10 cellular contexts compared by ENCODE assay signal in genomic region chr16:2535644-2536021, GRCh38. TPM values are rescaled to one million over a fixed set of nuclear protein-coding genes. Genes with fewer than 3 reads are reported as not detected.
DNase-seq lines count a peak whose midpoint lies in the region; ATAC-seq and TF ChIP-seq lines count a peak whose summit lies in the region.
"Had no signal": no experiment of that assay in that cellular context is flagged by ENCODE, and none has a peak within 500 bp of the region (broad histone marks: within the 10 kb centered on the region; RNA-seq: fewer than 3 reads in every experiment).

No MANE protein-coding gene starts in this region.

- no peaks in the 10 kb centered on the region for H3K27me3 ChIP-seq in CD8-positive, alpha-beta memory T cell (ENCODE audit: insufficient read depth, low read length, poor library complexity, severe bottlenecking)
- no peaks in the 10 kb centered on the region for H3K27me3 ChIP-seq in NT2/D1 (ENCODE audit: insufficient read depth, insufficient read length)
- no peaks in the 10 kb centered on the region for H3K27me3 ChIP-seq in skeletal muscle satellite cell (ENCODE audit: control insufficient read depth, insufficient read depth, low read length)

- POLR2A ChIA-PET in CD8-positive, alpha-beta memory T cell (lab: Charles Lee) = no interaction called here

- no peak for ATAC-seq in GM18907 (IDR thresholded peaks at IDR 0.05; ENCODE audit: unreplicated experiment)
- ATAC-seq in GM21529 (IDR thresholded peaks at IDR 0.05; ENCODE audit: unreplicated experiment) = no peak

- peaks cover 27% of the 10 kb centered on the region for H3K4me1 ChIP-seq in CD8-positive, alpha-beta memory T cell (ENCODE audit: insufficient read depth, low read length)
- H3K4me1 ChIP-seq in NT2/D1 (ENCODE audit: insufficient read depth, insufficient read length) = peaks cover 22% of the 10 kb centered on the region
- H3K4me1 ChIP-seq in skeletal muscle satellite cell (ENCODE audit: control insufficient read depth, insufficient read depth, low read length) = peaks cover 52% of the 10 kb centered on the region

- H3K27me3 Mint-ChIP-seq in CD8-positive, alpha-beta memory T cell = peaks cover 0 to 2% of the 10 kb centered on the region in 2 donors

- peak in 1 of 5 donors; percentile 15 for DNase-seq in CD8-positive, alpha-beta memory T cell
- DNase-seq in NT2/D1 (ENCODE audit: low read depth, low spot score) (no peak), fibroblast of the aortic adventitia (ENCODE audit: low read depth) (peak; percentile 94), T-helper 9 cell (no peak)
- DNase-seq in stimulated activated CD4-positive, alpha-beta T cell treated with anti-CD3 and anti-CD28 coated beads, Interleukin-15, amount 100 ng/mL, for 24 hours = no peak
- DNase-seq: GOT3 had no signal

- H3K27ac ChIP-seq in CD8-positive, alpha-beta memory T cell (ENCODE audit: low read depth, low read length) = no peak overlapping the region

- H3K27ac Mint-ChIP-seq in CD8-positive, alpha-beta memory T cell = peak overlapping the region in 3 of 8 donors; percentile 23 to 99 (median 43)

- H3K36me3 ChIP-seq in CD8-positive, alpha-beta memory T cell (ENCODE audit: insufficient read depth, low read length) = no peaks in the 10 kb centered on the region
- H3K36me3 ChIP-seq in NT2/D1 (ENCODE audit: insufficient read depth, insufficient read length, low read length) (peaks cover 13% of the 10 kb centered on the region), skeletal muscle satellite cell (ENCODE audit: insufficient read depth, low read length) (peaks cover 4% of the 10 kb centered on the region)

- CTCF ChIA-PET in CD8-positive, alpha-beta memory T cell (lab: Charles Lee) = no interaction called here

- H3K4me3 Mint-ChIP-seq in CD8-positive, alpha-beta memory T cell = peak overlapping the region in 5 of 7 donors; percentile 37 to 95 (median 73)

- no peak overlapping the region for H3K4me2 ChIP-seq in skeletal muscle satellite cell (ENCODE audit: low read length)

- H3K9ac ChIP-seq in NT2/D1 (ENCODE audit: insufficient read length, low read depth) = peak overlapping the region; percentile 23
- H3K9ac ChIP-seq in skeletal muscle satellite cell (ENCODE audit: low read depth, low read length) = peak overlapping the region; percentile 31

- peaks cover 0 to 7% (median 0%) of the 10 kb centered on the region in 5 donors for H3K9me3 Mint-ChIP-seq in CD8-positive, alpha-beta memory T cell

- H3K4me1 Mint-ChIP-seq in CD8-positive, alpha-beta memory T cell = peaks cover 36 to 49% (median 41%) of the 10 kb centered on the region in 3 donors

- H3K9me3 ChIP-seq in CD8-positive, alpha-beta memory T cell (ENCODE audit: low read length) = no peaks in the 10 kb centered on the region
- H3K9me3 ChIP-seq in NT2/D1 (ENCODE audit: insufficient read depth, low read length) = no peaks in the 10 kb centered on the region
- no peaks in the 10 kb centered on the region for H3K9me3 ChIP-seq in skeletal muscle satellite cell (replicated peaks; ENCODE audit: low read length)

- TF ChIP-seq CTCF in fibroblast of the aortic adventitia (IDR thresholded peaks at IDR 0.05; ENCODE audit: insufficient read depth, low read length) = no peak

- no peak overlapping the region for H3K4me3 ChIP-seq in CD8-positive, alpha-beta memory T cell (ENCODE audit: low read length)
- H3K4me3 ChIP-seq in NT2/D1 (ENCODE audit: insufficient read length, low read depth) (no peak overlapping the region), fibroblast of the aortic adventitia (ENCODE audit: low read depth, low read length) (no peak overlapping the region), skeletal muscle satellite cell (ENCODE audit: low read length) (no peak overlapping the region)

- peaks cover 0 to 14% (median 2%) of the 10 kb centered on the region in 3 donors for H3K36me3 Mint-ChIP-seq in CD8-positive, alpha-beta memory T cell

RNA-seq across cellular contexts. Expression of gene PDPK1, which starts 2.2 kb away (rescaled TPM):
- total RNA-seq in CD8-positive, alpha-beta memory T cell = 10 to 100 TPM; 56.8 to 58.5 TPM
- polyA plus RNA-seq in CD8-positive, alpha-beta memory T cell = 46.2 TPM
- total RNA-seq in fibroblast of the aortic adventitia (ENCODE audit: low replicate concordance) = 27.9 and 29.9 TPM in 2 replicates
- total RNA-seq in skeletal muscle satellite cell (2012; rRNA removed) = 14.7 and 17.5 TPM in 2 replicates

RNA-seq across cellular contexts. Expression of gene CEMP1, which starts 4.4 kb away (rescaled TPM):
- under 1 TPM in 1 of 2 experiments, not detected in 1; 0.16 TPM for total RNA-seq in CD8-positive, alpha-beta memory T cell
- 3.3 TPM for polyA plus RNA-seq in CD8-positive, alpha-beta memory T cell
- not detected in 2 replicates for total RNA-seq in fibroblast of the aortic adventitia (ENCODE audit: low replicate concordance)
- not detected in 2 replicates for total RNA-seq in skeletal muscle satellite cell (2012; rRNA removed)
- total RNA-seq: bronchial epithelial cell had no signal

RNA-seq across cellular contexts. Expression of gene AMDHD2, which starts 15.5 kb away (rescaled TPM):
- total RNA-seq in CD8-positive, alpha-beta memory T cell = 10 to 100 TPM; 34.1 to 35.5 TPM
- polyA plus RNA-seq in CD8-positive, alpha-beta memory T cell = 21.2 TPM
- total RNA-seq in fibroblast of the aortic adventitia (ENCODE audit: low replicate concordance) = 59.9 and 74.3 TPM in 2 replicates
- total RNA-seq in skeletal muscle satellite cell (2012; rRNA removed) = 59.8 and 64.9 TPM in 2 replicates

RNA-seq across cellular contexts. Expression of gene ATP6V0C, which starts 21.9 kb away (rescaled TPM):
- total RNA-seq in CD8-positive, alpha-beta memory T cell = 100 to 1,000 TPM; 154 to 157 TPM
- 101 TPM for polyA plus RNA-seq in CD8-positive, alpha-beta memory T cell
- total RNA-seq in fibroblast of the aortic adventitia (ENCODE audit: low replicate concordance) = 5.3 and 48.9 TPM in 2 replicates
- total RNA-seq in skeletal muscle satellite cell (2012; rRNA removed) = 32.4 and 40.8 TPM in 2 replicates
